Comparison of ENCODE assay signal across 6 cellular contexts in genomic region chr9:127931092-127931881, GRCh38. TPM values are rescaled to one million over a fixed set of nuclear protein-coding genes. Genes with fewer than 3 reads are reported as not detected.
DNase-seq lines count a peak whose midpoint lies in the region; ATAC-seq and TF ChIP-seq lines count a peak whose summit lies in the region.

No MANE protein-coding gene starts in this region.

- DNase-seq in A172 (ENCODE audit: low spot score) (peak; percentile 80), NCI-H2196 treated with DMSO at 0.1 percent for 48 hours (lab: John Stamatoyannopoulos, UW; ENCODE audit: unreplicated experiment) (peak; percentile 78), dorsolateral prefrontal cortex (no peak), sigmoid colon (no peak), globus pallidus (ENCODE audit: low spot score) (no peak)

- no peak for TF ChIP-seq POLR2A in sigmoid colon (IDR thresholded peaks at IDR 0.05)

- H3K9me3 ChIP-seq in sigmoid colon, result no peaks in the 10 kb centered on the region

- peak; percentile 19 for ATAC-seq in GM19463 (IDR thresholded peaks at IDR 0.05; ENCODE audit: unreplicated experiment)

- TF ChIP-seq CTCF in dorsolateral prefrontal cortex (IDR thresholded peaks at IDR 0.05 in 54 of 56, conservative IDR thresholded peaks at IDR 0.05 in 2 of 56; ENCODE audit: low read depth in 1 of 56, partially characterized antibody in 56 of 56) (no peak), sigmoid colon (IDR thresholded peaks at IDR 0.05) (no peak)

- H3K27me3 ChIP-seq in dorsolateral prefrontal cortex (peaks cover 0 to 22% (median 7%) of the 10 kb centered on the region in 45 donors), sigmoid colon (peaks cover 22 to 57% (median 30%) of the 10 kb centered on the region in 3 donors)

- peaks cover 0 to 10% (median 5%) of the 10 kb centered on the region in 4 donors for H3K36me3 ChIP-seq in sigmoid colon

- intact Hi-C loops in dorsolateral prefrontal cortex (cut with DNase I) (no loop called here), sigmoid colon (cut with DNase I) (loop anchor here (5.0 kb wide), 1 partner anchor 319 kb away; the partner anchor contains the start of gene STXBP1)

- H3K4me3 ChIP-seq in dorsolateral prefrontal cortex (peak overlapping the region; percentile 58 to 99 (median 78)), sigmoid colon (peak overlapping the region in 3 of 4 donors; percentile 40 to 55 (median 50))

- 23 to 37% methylated on average over 18 of the region's 18 CpGs for WGBS in sigmoid colon, 2 donors

- no peak for TF ChIP-seq EP300 in sigmoid colon (IDR thresholded peaks at IDR 0.05)

- H3K27ac ChIP-seq in dorsolateral prefrontal cortex (peak overlapping the region in 36 of 59 donors; percentile 3 to 86 (median 58)), sigmoid colon (no peak overlapping the region)

- H3K4me1 ChIP-seq in sigmoid colon, result peaks cover 0 to 42% (median 40%) of the 10 kb centered on the region in 4 donors

RNA-seq across cellular contexts. Expression of gene PIP5KL1, which starts 0.7 kb away (rescaled TPM):
- 1.6 and 3.4 TPM in 2 replicates for total RNA-seq in A172 (2014; rRNA removed; shearing (Covaris generic))
- total RNA-seq in dorsolateral prefrontal cortex (10 to 100 TPM in 5 of 120 experiments, 1 to 10 TPM in 115; 1.2 to 13.2 (median 5.0) TPM), sigmoid colon (1 to 10 TPM in 3 of 4 donors, under 1 TPM in 1; 0.16 to 4.2 (median 2.6) TPM)
- polyA plus RNA-seq in sigmoid colon, result 1 to 10 TPM in 1 of 3 donors, under 1 TPM in 1, not detected in 1; 0.70 to 1.8 TPM

RNA-seq across cellular contexts. Expression of gene DPM2, which starts 6.4 kb away (rescaled TPM):
- 49.7 and 50.5 TPM in 2 replicates for total RNA-seq in A172 (2014; rRNA removed; shearing (Covaris generic))
- total RNA-seq in dorsolateral prefrontal cortex (10 to 100 TPM; 23.7 to 41.9 (median 31.9) TPM), sigmoid colon (10 to 100 TPM in 2 of 4 donors, 1 to 10 TPM in 2; 6.0 to 11.9 (median 9.7) TPM)
- polyA plus RNA-seq in sigmoid colon, result 10 to 100 TPM; 17.3 to 41.9 (median 24.6) TPM

RNA-seq across cellular contexts. Expression of gene ST6GALNAC4, which starts 14.4 kb away (rescaled TPM):
- 32.7 and 38.3 TPM in 2 replicates for total RNA-seq in A172 (2014; rRNA removed; shearing (Covaris generic))
- 10 to 100 TPM; 13.2 to 58.0 (median 23.6) TPM for total RNA-seq in dorsolateral prefrontal cortex
- 10 to 100 TPM; 22.8 to 27.7 (median 25.5) TPM for total RNA-seq in sigmoid colon
- 10 to 100 TPM; 25.2 to 51.1 (median 37.7) TPM for polyA plus RNA-seq in sigmoid colon

RNA-seq across cellular contexts. Expression of gene ST6GALNAC6, which starts 31.9 kb away (rescaled TPM):
- total RNA-seq in A172 (2014; rRNA removed; shearing (Covaris generic)), result 40.6 and 61.6 TPM in 2 replicates
- total RNA-seq in dorsolateral prefrontal cortex, result 100 to 1,000 TPM in 113 of 120 experiments, 10 to 100 TPM in 7; 52.7 to 225 (median 137) TPM
- 100 to 1,000 TPM; 107 to 125 (median 114) TPM for total RNA-seq in sigmoid colon
- polyA plus RNA-seq in sigmoid colon, result 100 to 1,000 TPM in 1 of 3 donors, 10 to 100 TPM in 2; 35.6 to 112 (median 87.1) TPM

RNA-seq across cellular contexts. Expression of gene EEIG1, which starts 49.5 kb away (rescaled TPM):
- total RNA-seq in A172 (2014; rRNA removed; shearing (Covaris generic)), result 21.4 and 23.6 TPM in 2 replicates
- total RNA-seq in dorsolateral prefrontal cortex (100 to 1,000 TPM in 117 of 120 experiments, 10 to 100 TPM in 3; 73.1 to 300 (median 141) TPM), sigmoid colon (10 to 100 TPM; 10.9 to 32.7 (median 19.2) TPM)
- polyA plus RNA-seq in sigmoid colon, result 10 to 100 TPM; 69.1 to 92.0 (median 77.0) TPM

Comparison
In these comparisons a context has a peak if more than half of its experiments do, and no peak if none do; other contexts are left out.
1. DNase-seq: peak in A172 (single experiment) and NCI-H2196 treated with DMSO at 0.1 percent for 48 hours (single experiment); none in dorsolateral prefrontal cortex (0 of 10), sigmoid colon (single experiment) and globus pallidus (single experiment).
2. H3K27ac ChIP-seq: peak in dorsolateral prefrontal cortex (36 of 59); none in sigmoid colon (0 of 4).